12 cellular contexts compared by ENCODE assay signal in the genomic region with DNA sequence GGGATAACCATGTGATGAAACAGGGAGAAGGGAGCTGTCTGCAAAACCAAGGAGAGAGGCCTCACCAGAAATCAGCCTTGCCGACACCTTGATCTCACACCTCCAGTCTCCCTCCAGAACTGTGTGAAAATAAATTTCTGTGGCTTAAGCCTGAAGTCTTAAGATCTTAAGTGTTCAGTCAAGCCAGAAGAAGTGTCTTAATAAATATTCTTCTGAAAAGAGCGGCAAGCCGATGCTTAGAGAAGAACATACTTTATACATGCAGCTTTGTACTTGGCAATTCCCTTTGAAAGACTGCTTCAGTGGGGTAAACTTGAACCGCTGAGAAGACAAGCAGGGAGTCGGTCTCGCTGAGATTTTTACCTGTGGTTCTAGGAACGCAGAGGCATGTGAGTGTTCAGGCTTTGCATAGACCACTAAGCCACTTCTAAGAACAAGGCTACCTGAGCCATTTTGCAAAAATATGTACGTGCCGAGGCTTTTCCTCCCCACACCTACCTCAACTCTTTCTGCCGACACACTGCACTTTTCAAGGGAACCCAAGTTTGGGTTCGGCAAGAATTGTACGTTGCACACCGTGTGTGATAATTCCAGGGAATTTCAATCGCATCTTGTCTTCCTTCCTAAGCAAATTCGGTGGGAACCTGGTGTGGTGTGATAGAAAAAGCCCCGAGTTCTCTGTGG. TPM values are rescaled to one million over a fixed set of nuclear protein-coding genes. Genes with fewer than 3 reads are reported as not detected.
DNase-seq lines count a peak whose midpoint lies in the region; ATAC-seq and TF ChIP-seq lines count a peak whose summit lies in the region.
"Had no signal": no experiment of that assay in that cellular context is flagged by ENCODE, and none has a peak within 500 bp of the region (broad histone marks: within the 10 kb centered on the region; RNA-seq: fewer than 3 reads in every experiment).

No MANE protein-coding gene starts in this region.

- no peak overlapping the region for H3K4me3 ChIP-seq in colonic mucosa
- H3K4me3 ChIP-seq: gastroesophageal sphincter, lung had no signal

- DNase-seq in HFFc6: no peak
- peak; percentile 67 for DNase-seq in T-helper 2 cell treated with Interferon-gamma antibody and Interleukin-4, amounts not matched to agents 5 μg/mL and 100 μg/mL, for 36 hours (ENCODE audit: low spot score)
- DNase-seq in colonic mucosa: no peak
- DNase-seq in stimulated activated effector memory CD8-positive, alpha-beta T cell treated with anti-CD3 and anti-CD28 coated beads, Interleukin-12 subunit alpha, Interleukin-12 subunit beta, amount 100 ng/mL, for 72 hours (ENCODE audit: low spot score in 2 of 2): peak in 1 of 2 donors; percentile 80
- no peak for DNase-seq in NCI-H2171 treated with DMSO at 0.1 percent for 48 hours (lab: John Stamatoyannopoulos, UW)
- DNase-seq in NCI-H446 (lab: John Stamatoyannopoulos, UW): no peak
- no peak for DNase-seq in mesenteric fat pad (ENCODE audit: low spot score)
- DNase-seq: NCI-H2029 had no signal

- H3K9me3 ChIP-seq in colonic mucosa: no peaks in the 10 kb centered on the region
- H3K9me3 ChIP-seq: gastroesophageal sphincter had no signal

- H3K9ac ChIP-seq in colonic mucosa (ENCODE audit: low read depth in 2 of 2, low read length in 2 of 2): no peak overlapping the region

- H3K36me3 Mint-ChIP-seq in HFFc6 (ENCODE audit: low read depth): peaks cover 45% of the 10 kb centered on the region
- H3K36me3 Mint-ChIP-seq in T-helper 2 cell treated with Interferon-gamma antibody and Interleukin-4, amounts not matched to agents 5 μg/mL and 100 μg/mL, for 36 hours (ENCODE audit: low read depth): peaks cover 67% of the 10 kb centered on the region
- peaks cover 55% of the 10 kb centered on the region for H3K36me3 Mint-ChIP-seq in stimulated activated effector memory CD8-positive, alpha-beta T cell treated with anti-CD3 and anti-CD28 coated beads, Interleukin-12 subunit alpha, Interleukin-12 subunit beta, amount 100 ng/mL, for 72 hours

- intact Hi-C loops in colonic mucosa (cut with DNase I): no loop called here

- H3K4me3 Mint-ChIP-seq in HFFc6: peak overlapping the region; percentile 89; the same call in 1 of the 2 replicates
- peak overlapping the region; percentile 93 for H3K4me3 Mint-ChIP-seq in T-helper 2 cell treated with Interferon-gamma antibody and Interleukin-4, amounts not matched to agents 5 μg/mL and 100 μg/mL, for 36 hours
- peak overlapping the region; percentile 84 for H3K4me3 Mint-ChIP-seq in stimulated activated effector memory CD8-positive, alpha-beta T cell treated with anti-CD3 and anti-CD28 coated beads, Interleukin-12 subunit alpha, Interleukin-12 subunit beta, amount 100 ng/mL, for 72 hours

- no peaks in the 10 kb centered on the region for H3K27me3 Mint-ChIP-seq in HFFc6 (ENCODE audit: insufficient read depth)
- no peaks in the 10 kb centered on the region for H3K27me3 Mint-ChIP-seq in T-helper 2 cell treated with Interferon-gamma antibody and Interleukin-4, amounts not matched to agents 5 μg/mL and 100 μg/mL, for 36 hours (ENCODE audit: low read depth)

- H3K27ac ChIP-seq in colonic mucosa: peak overlapping the region; percentile 26

- no peaks in the 10 kb centered on the region for H3K4me1 ChIP-seq in colonic mucosa

- peak overlapping the region; percentile 91 for H3K27ac Mint-ChIP-seq in HFFc6
- peak overlapping the region; percentile 94 for H3K27ac Mint-ChIP-seq in T-helper 2 cell treated with Interferon-gamma antibody and Interleukin-4, amounts not matched to agents 5 μg/mL and 100 μg/mL, for 36 hours
- H3K27ac Mint-ChIP-seq in stimulated activated effector memory CD8-positive, alpha-beta T cell treated with anti-CD3 and anti-CD28 coated beads, Interleukin-12 subunit alpha, Interleukin-12 subunit beta, amount 100 ng/mL, for 72 hours: peak overlapping the region; percentile 95

- no peak for ATAC-seq in stimulated activated effector memory CD8-positive, alpha-beta T cell treated with anti-CD3 and anti-CD28 coated beads, Interleukin-12 subunit alpha, Interleukin-12 subunit beta, amount 100 ng/mL, for 72 hours
- no peak for ATAC-seq in HG03139 (IDR thresholded peaks at IDR 0.05; ENCODE audit: unreplicated experiment)
- ATAC-seq: gastroesophageal sphincter, Right ventricle myocardium inferior had no signal

- H3K4me1 Mint-ChIP-seq in HFFc6 (ENCODE audit: low read depth): peaks cover 85% of the 10 kb centered on the region
- peaks cover 70% of the 10 kb centered on the region for H3K4me1 Mint-ChIP-seq in T-helper 2 cell treated with Interferon-gamma antibody and Interleukin-4, amounts not matched to agents 5 μg/mL and 100 μg/mL, for 36 hours (ENCODE audit: low read depth)
- peaks cover 84% of the 10 kb centered on the region for H3K4me1 Mint-ChIP-seq in stimulated activated effector memory CD8-positive, alpha-beta T cell treated with anti-CD3 and anti-CD28 coated beads, Interleukin-12 subunit alpha, Interleukin-12 subunit beta, amount 100 ng/mL, for 72 hours

- no peaks in the 10 kb centered on the region for H3K9me3 Mint-ChIP-seq in HFFc6
- no peaks in the 10 kb centered on the region for H3K9me3 Mint-ChIP-seq in T-helper 2 cell treated with Interferon-gamma antibody and Interleukin-4, amounts not matched to agents 5 μg/mL and 100 μg/mL, for 36 hours
- no peaks in the 10 kb centered on the region for H3K9me3 Mint-ChIP-seq in stimulated activated effector memory CD8-positive, alpha-beta T cell treated with anti-CD3 and anti-CD28 coated beads, Interleukin-12 subunit alpha, Interleukin-12 subunit beta, amount 100 ng/mL, for 72 hours

- TF ChIP-seq CTCF in HFFc6 (IDR thresholded peaks at IDR 0.05): no peak
- TF ChIP-seq CTCF in colonic mucosa (IDR thresholded peaks at IDR 0.05): no peak

- H3K36me3 ChIP-seq in colonic mucosa: no peaks in the 10 kb centered on the region
- H3K36me3 ChIP-seq: gastroesophageal sphincter had no signal

- H3K27me3 ChIP-seq in colonic mucosa: no peaks in the 10 kb centered on the region
- H3K27me3 ChIP-seq: gastroesophageal sphincter had no signal

RNA-seq across cellular contexts. Expression of a gene that starts 3.4 kb away (rescaled TPM):
- 10 to 100 TPM; 57.4 to 78.9 (median 61.3) TPM for total RNA-seq in HFFc6 (2021; fragmentation: NEBNext Ultra II Directional; extraction: Animal tissue kit (Norgen Biotek cat#: 25700))
- total RNA-seq in colonic mucosa (10 to 100 TPM; 21.3 to 23.0 TPM), mesenteric fat pad (129 TPM)
